ENCODE assay signal across 24 cellular contexts in genomic region chr14:70896981-70897380, GRCh38. TPM values are rescaled to one million over a fixed set of nuclear protein-coding genes. Genes with fewer than 3 reads are reported as not detected.
DNase-seq lines count a peak whose midpoint lies in the region; ATAC-seq, FAIRE-seq and TF ChIP-seq lines count a peak whose summit lies in the region.
"Had no signal": no experiment of that assay in that cellular context is flagged by ENCODE, and none has a peak within 500 bp of the region (broad histone marks: within the 10 kb centered on the region; RNA-seq: fewer than 3 reads in every experiment).

No MANE protein-coding gene starts in this region.

- H3K4me1 ChIP-seq in esophagus muscularis mucosa, result peaks cover 6 to 54% (median 41%) of the 10 kb centered on the region in 4 donors
- H3K4me1 ChIP-seq in rectal smooth muscle tissue (ENCODE audit: control insufficient read depth, insufficient read depth, low read length), result peaks cover 22% of the 10 kb centered on the region
- no peaks in the 10 kb centered on the region for H3K4me1 ChIP-seq in right atrium auricular region

- H3K27ac ChIP-seq in esophagus muscularis mucosa (replicated peaks in 1 of 4) (peak overlapping the region; percentile 69 to 77 (median 73)), rectal smooth muscle tissue (ENCODE audit: low read depth, low read length) (peak overlapping the region; percentile 55), right atrium auricular region (no peak overlapping the region)
- H3K27ac ChIP-seq: A549, BLaER1, neural progenitor cell had no signal

- no peak for ATAC-seq in GM19455 (IDR thresholded peaks at IDR 0.05; ENCODE audit: unreplicated experiment)
- ATAC-seq: A549, HCT116, mucosa of descending colon had no signal

- no peak for TF ChIP-seq POLR2A in esophagus muscularis mucosa (IDR thresholded peaks at IDR 0.05; ENCODE audit: low read depth)

- H3K27me3 ChIP-seq in esophagus muscularis mucosa, result no peaks in the 10 kb centered on the region
- H3K27me3 ChIP-seq in rectal smooth muscle tissue (ENCODE audit: control insufficient read depth, insufficient read depth, low read length), result no peaks in the 10 kb centered on the region
- no peaks in the 10 kb centered on the region for H3K27me3 ChIP-seq in right atrium auricular region
- H3K27me3 ChIP-seq: BLaER1, neural progenitor cell had no signal

- FAIRE-seq in RCC 7860 (lab: Jason Lieb, UNC), result no peak
- FAIRE-seq: A549, kidney had no signal

- DNase-seq in AG08395 (ENCODE audit: low spot score) (peak; percentile 9), M059J (ENCODE audit: low read depth) (peak; percentile 67), esophagus muscularis mucosa (ENCODE audit: extremely low spot score) (no peak), Kasumi-1 (lab: John Stamatoyannopoulos, UW) (no peak), RCC 7860 (ENCODE audit: low spot score) (no peak), right atrium auricular region (ENCODE audit: low spot score) (no peak)
- DNase-seq: activated naive CD8-positive, alpha-beta T cell treated with anti-CD3 and anti-CD28 coated beads for 36 hours; COR-L47; DMS79; glutamatergic neuron; kidney; MM.1S; mucosa of descending colon; NCI-H1436; NCI-H446; Right ventricle myocardium superior; substantia nigra; T1000 had no signal

- H3K36me3 ChIP-seq in esophagus muscularis mucosa, result no peaks in the 10 kb centered on the region
- H3K36me3 ChIP-seq in rectal smooth muscle tissue (ENCODE audit: control insufficient read depth, insufficient read depth, low read length), result no peaks in the 10 kb centered on the region
- H3K36me3 ChIP-seq in right atrium auricular region, result no peaks in the 10 kb centered on the region
- H3K36me3 ChIP-seq: BLaER1, neural progenitor cell had no signal

- H3K9me3 ChIP-seq in esophagus muscularis mucosa, result no peaks in the 10 kb centered on the region
- no peaks in the 10 kb centered on the region for H3K9me3 ChIP-seq in right atrium auricular region
- H3K9me3 ChIP-seq: A549, BLaER1, mucosa of descending colon had no signal

- WGBS in esophagus muscularis mucosa, result 91% methylated on average over 3 of the region's 3 CpGs

- intact Hi-C loops in esophagus muscularis mucosa (cut with DNase I), result no loop called here

- no peak for TF ChIP-seq EP300 in esophagus muscularis mucosa (IDR thresholded peaks at IDR 0.05)

- TF ChIP-seq CTCF in esophagus muscularis mucosa (IDR thresholded peaks at IDR 0.05) (no peak), right atrium auricular region (IDR thresholded peaks at IDR 0.05) (no peak)

- H3K9ac ChIP-seq in rectal smooth muscle tissue (ENCODE audit: low read length), result no peak overlapping the region
- H3K9ac ChIP-seq: BLaER1, neural progenitor cell had no signal

- H3K4me3 ChIP-seq in esophagus muscularis mucosa (no peak overlapping the region), rectal smooth muscle tissue (ENCODE audit: low read length) (no peak overlapping the region), right atrium auricular region (no peak overlapping the region)
- H3K4me3 ChIP-seq: A549, BLaER1, mucosa of descending colon, neural progenitor cell had no signal

RNA-seq across cellular contexts. Expression of gene PCNX1, which starts 10.3 kb away (rescaled TPM):
- total RNA-seq in M059J (2014; rRNA removed; shearing (Covaris generic)), result 20.7 and 28.7 TPM in 2 replicates
- 10 to 100 TPM; 56.3 to 62.5 (median 59.6) TPM for total RNA-seq in esophagus muscularis mucosa
- total RNA-seq in right atrium auricular region, result 10 to 100 TPM; 36.4 to 39.2 TPM

Comparison
In these comparisons a context has a peak if more than half of its experiments do, and no peak if none do; other contexts are left out.
1. DNase-seq: peak in AG08395 (single experiment) and M059J (single experiment); none in esophagus muscularis mucosa (single experiment), Kasumi-1 (0 of 2), RCC 7860 (single experiment) and right atrium auricular region (single experiment).
2. H3K27ac ChIP-seq: peak in esophagus muscularis mucosa (4 of 4) and rectal smooth muscle tissue (single experiment); none in right atrium auricular region (0 of 2).